1 cellular context compared by ENCODE assay signal in genomic region chr22:34842630-34843029, GRCh38.
TF ChIP-seq lines count a peak whose summit lies in the region.

No MANE protein-coding gene starts in this region.

TF ChIP-seq in H1, 55 proteins besides CTCF, POLR2A, EP300 and RAD21:
- TF ChIP-seq BCL11A (IDR thresholded peaks at IDR 0.05; ENCODE audit: low read depth in 2 of 2, low read length in 2 of 2): no peak
- no peak for TF ChIP-seq CEBPB (IDR thresholded peaks at IDR 0.05; ENCODE audit: low read depth, low read length)
- TF ChIP-seq JUN (IDR thresholded peaks at IDR 0.05; ENCODE audit: low read depth, low read length): no peak
- TF ChIP-seq BRCA1 (IDR thresholded peaks at IDR 0.05; ENCODE audit: low read depth, low read length): no peak
- TF ChIP-seq, protein P1, sequence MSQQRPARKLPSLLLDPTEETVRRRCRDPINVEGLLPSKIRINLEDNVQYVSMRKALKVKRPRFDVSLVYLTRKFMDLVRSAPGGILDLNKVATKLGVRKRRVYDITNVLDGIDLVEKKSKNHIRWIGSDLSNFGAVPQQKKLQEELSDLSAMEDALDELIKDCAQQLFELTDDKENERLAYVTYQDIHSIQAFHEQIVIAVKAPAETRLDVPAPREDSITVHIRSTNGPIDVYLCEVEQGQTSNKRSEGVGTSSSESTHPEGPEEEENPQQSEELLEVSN (IDR thresholded peaks at IDR 0.05): no peak
- no peak for TF ChIP-seq CHD1 (IDR thresholded peaks at IDR 0.05; ENCODE audit: low read depth, low read length)
- no peak for TF ChIP-seq SIN3A (conservative IDR thresholded peaks at IDR 0.05 in 1 of 2, IDR thresholded peaks at IDR 0.05 in 1 of 2; ENCODE audit: low read depth in 1 of 2, low read length in 2 of 2)
- TF ChIP-seq FOSL1 (IDR thresholded peaks at IDR 0.05; ENCODE audit: insufficient read depth, low read depth, low read length): no peak
- no peak for TF ChIP-seq HDAC2 (IDR thresholded peaks at IDR 0.05; ENCODE audit: borderline replicate concordance in 1 of 2, low read depth in 2 of 2, low read length in 2 of 2)
- TF ChIP-seq ATF2 (IDR thresholded peaks at IDR 0.05; ENCODE audit: low read length): no peak
- TF ChIP-seq, protein P2, sequence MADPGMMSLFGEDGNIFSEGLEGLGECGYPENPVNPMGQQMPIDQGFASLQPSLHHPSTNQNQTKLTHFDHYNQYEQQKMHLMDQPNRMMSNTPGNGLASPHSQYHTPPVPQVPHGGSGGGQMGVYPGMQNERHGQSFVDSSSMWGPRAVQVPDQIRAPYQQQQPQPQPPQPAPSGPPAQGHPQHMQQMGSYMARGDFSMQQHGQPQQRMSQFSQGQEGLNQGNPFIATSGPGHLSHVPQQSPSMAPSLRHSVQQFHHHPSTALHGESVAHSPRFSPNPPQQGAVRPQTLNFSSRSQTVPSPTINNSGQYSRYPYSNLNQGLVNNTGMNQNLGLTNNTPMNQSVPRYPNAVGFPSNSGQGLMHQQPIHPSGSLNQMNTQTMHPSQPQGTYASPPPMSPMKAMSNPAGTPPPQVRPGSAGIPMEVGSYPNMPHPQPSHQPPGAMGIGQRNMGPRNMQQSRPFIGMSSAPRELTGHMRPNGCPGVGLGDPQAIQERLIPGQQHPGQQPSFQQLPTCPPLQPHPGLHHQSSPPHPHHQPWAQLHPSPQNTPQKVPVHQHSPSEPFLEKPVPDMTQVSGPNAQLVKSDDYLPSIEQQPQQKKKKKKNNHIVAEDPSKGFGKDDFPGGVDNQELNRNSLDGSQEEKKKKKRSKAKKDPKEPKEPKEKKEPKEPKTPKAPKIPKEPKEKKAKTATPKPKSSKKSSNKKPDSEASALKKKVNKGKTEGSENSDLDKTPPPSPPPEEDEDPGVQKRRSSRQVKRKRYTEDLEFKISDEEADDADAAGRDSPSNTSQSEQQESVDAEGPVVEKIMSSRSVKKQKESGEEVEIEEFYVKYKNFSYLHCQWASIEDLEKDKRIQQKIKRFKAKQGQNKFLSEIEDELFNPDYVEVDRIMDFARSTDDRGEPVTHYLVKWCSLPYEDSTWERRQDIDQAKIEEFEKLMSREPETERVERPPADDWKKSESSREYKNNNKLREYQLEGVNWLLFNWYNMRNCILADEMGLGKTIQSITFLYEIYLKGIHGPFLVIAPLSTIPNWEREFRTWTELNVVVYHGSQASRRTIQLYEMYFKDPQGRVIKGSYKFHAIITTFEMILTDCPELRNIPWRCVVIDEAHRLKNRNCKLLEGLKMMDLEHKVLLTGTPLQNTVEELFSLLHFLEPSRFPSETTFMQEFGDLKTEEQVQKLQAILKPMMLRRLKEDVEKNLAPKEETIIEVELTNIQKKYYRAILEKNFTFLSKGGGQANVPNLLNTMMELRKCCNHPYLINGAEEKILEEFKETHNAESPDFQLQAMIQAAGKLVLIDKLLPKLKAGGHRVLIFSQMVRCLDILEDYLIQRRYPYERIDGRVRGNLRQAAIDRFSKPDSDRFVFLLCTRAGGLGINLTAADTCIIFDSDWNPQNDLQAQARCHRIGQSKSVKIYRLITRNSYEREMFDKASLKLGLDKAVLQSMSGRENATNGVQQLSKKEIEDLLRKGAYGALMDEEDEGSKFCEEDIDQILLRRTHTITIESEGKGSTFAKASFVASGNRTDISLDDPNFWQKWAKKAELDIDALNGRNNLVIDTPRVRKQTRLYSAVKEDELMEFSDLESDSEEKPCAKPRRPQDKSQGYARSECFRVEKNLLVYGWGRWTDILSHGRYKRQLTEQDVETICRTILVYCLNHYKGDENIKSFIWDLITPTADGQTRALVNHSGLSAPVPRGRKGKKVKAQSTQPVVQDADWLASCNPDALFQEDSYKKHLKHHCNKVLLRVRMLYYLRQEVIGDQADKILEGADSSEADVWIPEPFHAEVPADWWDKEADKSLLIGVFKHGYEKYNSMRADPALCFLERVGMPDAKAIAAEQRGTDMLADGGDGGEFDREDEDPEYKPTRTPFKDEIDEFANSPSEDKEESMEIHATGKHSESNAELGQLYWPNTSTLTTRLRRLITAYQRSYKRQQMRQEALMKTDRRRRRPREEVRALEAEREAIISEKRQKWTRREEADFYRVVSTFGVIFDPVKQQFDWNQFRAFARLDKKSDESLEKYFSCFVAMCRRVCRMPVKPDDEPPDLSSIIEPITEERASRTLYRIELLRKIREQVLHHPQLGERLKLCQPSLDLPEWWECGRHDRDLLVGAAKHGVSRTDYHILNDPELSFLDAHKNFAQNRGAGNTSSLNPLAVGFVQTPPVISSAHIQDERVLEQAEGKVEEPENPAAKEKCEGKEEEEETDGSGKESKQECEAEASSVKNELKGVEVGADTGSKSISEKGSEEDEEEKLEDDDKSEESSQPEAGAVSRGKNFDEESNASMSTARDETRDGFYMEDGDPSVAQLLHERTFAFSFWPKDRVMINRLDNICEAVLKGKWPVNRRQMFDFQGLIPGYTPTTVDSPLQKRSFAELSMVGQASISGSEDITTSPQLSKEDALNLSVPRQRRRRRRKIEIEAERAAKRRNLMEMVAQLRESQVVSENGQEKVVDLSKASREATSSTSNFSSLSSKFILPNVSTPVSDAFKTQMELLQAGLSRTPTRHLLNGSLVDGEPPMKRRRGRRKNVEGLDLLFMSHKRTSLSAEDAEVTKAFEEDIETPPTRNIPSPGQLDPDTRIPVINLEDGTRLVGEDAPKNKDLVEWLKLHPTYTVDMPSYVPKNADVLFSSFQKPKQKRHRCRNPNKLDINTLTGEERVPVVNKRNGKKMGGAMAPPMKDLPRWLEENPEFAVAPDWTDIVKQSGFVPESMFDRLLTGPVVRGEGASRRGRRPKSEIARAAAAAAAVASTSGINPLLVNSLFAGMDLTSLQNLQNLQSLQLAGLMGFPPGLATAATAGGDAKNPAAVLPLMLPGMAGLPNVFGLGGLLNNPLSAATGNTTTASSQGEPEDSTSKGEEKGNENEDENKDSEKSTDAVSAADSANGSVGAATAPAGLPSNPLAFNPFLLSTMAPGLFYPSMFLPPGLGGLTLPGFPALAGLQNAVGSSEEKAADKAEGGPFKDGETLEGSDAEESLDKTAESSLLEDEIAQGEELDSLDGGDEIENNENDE (IDR thresholded peaks at IDR 0.05; ENCODE audit: insufficient replicate concordance, low read length): no peak
- TF ChIP-seq CREB1 (IDR thresholded peaks at IDR 0.05): no peak
